In genomic region chr7:81776972-81777371, GRCh38 we compare ENCODE assay signal across 1 cellular context.
TF ChIP-seq lines count a peak whose summit lies in the region.

No MANE protein-coding gene starts in this region.

TF ChIP-seq in WTC11, 78 proteins besides CTCF, POLR2A, EP300 and RAD21 (continued from another document):
- TF ChIP-seq STAT6 (CRISPR knock-in tag; conservative IDR thresholded peaks at IDR 0.05; ENCODE audit: low read depth) (no peak), TCF7 (CRISPR knock-in tag; IDR thresholded peaks at IDR 0.05; ENCODE audit: low read depth) (no peak), ZNF219 (CRISPR knock-in tag; IDR thresholded peaks at IDR 0.05; ENCODE audit: borderline replicate concordance) (no peak), ELF4 (CRISPR knock-in tag; IDR thresholded peaks at IDR 0.05; ENCODE audit: low read depth) (no peak)
